ENCODE assay signal across 13 cellular contexts in genomic region chr2:36918307-36918706, GRCh38. TPM values are rescaled to one million over a fixed set of nuclear protein-coding genes. Genes with fewer than 3 reads are reported as not detected.
DNase-seq lines count a peak whose midpoint lies in the region; TF ChIP-seq lines count a peak whose summit lies in the region.
"Had no signal": no experiment of that assay in that cellular context is flagged by ENCODE, and none has a peak within 500 bp of the region (broad histone marks: within the 10 kb centered on the region; RNA-seq: fewer than 3 reads in every experiment).

No MANE protein-coding gene starts in this region.

- TF ChIP-seq CTCF in MCF 10A (IDR thresholded peaks at IDR 0.05; ENCODE audit: unreplicated experiment): peak; percentile 21
- peak in 1 of 2 donors; percentile 25 for TF ChIP-seq CTCF in mammary epithelial cell (conservative IDR thresholded peaks at IDR 0.05 in 1 of 2, IDR thresholded peaks at IDR 0.05 in 1 of 2; ENCODE audit: extremely low read depth in 1 of 2, insufficient read depth in 1 of 2, low read depth in 1 of 2, low read length in 2 of 2)
- TF ChIP-seq CTCF in smooth muscle cell (IDR thresholded peaks at IDR 0.05; ENCODE audit: borderline replicate concordance, insufficient read depth, poor library complexity, severe bottlenecking): peak; percentile 51

- in situ Hi-C loops in mammary epithelial cell (cut with MboI; ENCODE audit: low sequenced_read_pairs in 2 of 2): loop anchor here in 1 of 2 donors (10.0 kb wide), 1 partner anchor 134 kb away; no protein-coding TSS in a partner anchor

- no peak overlapping the region for H3K9ac ChIP-seq in mammary epithelial cell (ENCODE audit: insufficient read depth, low read length)
- H3K9ac ChIP-seq in smooth muscle cell (ENCODE audit: low read depth): no peak overlapping the region

- H2AFZ ChIP-seq in mammary epithelial cell (ENCODE audit: low read depth, low read length) (no peak overlapping the region), smooth muscle cell (ENCODE audit: low read depth) (no peak overlapping the region)

- H3K27ac ChIP-seq in mammary epithelial cell (ENCODE audit: insufficient read depth, low read depth, low read length) (no peak overlapping the region), smooth muscle cell (ENCODE audit: low read depth) (no peak overlapping the region)

- H3K4me3 ChIP-seq in mammary epithelial cell (replicated peaks in 1 of 3; ENCODE audit: insufficient read depth in 1 of 3, low read depth in 2 of 3, low read length in 3 of 3) (no peak overlapping the region), smooth muscle cell (no peak overlapping the region)
- H3K4me3 ChIP-seq: lung had no signal

- DNase-seq in MCF 10A (ENCODE audit: unreplicated experiment): no peak
- no peak for DNase-seq in mammary epithelial cell
- DNase-seq in OCI-M1 (lab: John Stamatoyannopoulos, UW): peak; percentile 12
- peak; percentile 34 for DNase-seq in fibroblast of peridontal ligament (ENCODE audit: extremely low read depth)
- DNase-seq in smooth muscle cell (lab: John Stamatoyannopoulos, UW; ENCODE audit: unreplicated experiment): no peak
- DNase-seq in GM19240 (ENCODE audit: insufficient read length, low spot score): no peak
- DNase-seq in NCI-H748 (lab: John Stamatoyannopoulos, UW; ENCODE audit: unreplicated experiment): no peak
- DNase-seq in NCI-H226: no peak
- DNase-seq: activated CD4-positive, alpha-beta T cell treated with anti-CD3 and anti-CD28 coated beads, Interleukin-2, amount 50 U/mL, for 1 hour; activated gamma-delta T cell treated with Interleukin-2 at 50 U/mL for 16 hours; MV-4-11; NCI-H69 had no signal

- dilution Hi-C loops in mammary epithelial cell (cut with HindIII; ENCODE audit: low sequenced_read_pairs): no loop called here

- H3K4me1 Mint-ChIP-seq in MCF 10A (ENCODE audit: insufficient read depth, unreplicated experiment): peaks cover 7% of the 10 kb centered on the region

- H3K36me3 ChIP-seq in mammary epithelial cell (ENCODE audit: insufficient read depth, low read length) (peaks cover 5% of the 10 kb centered on the region), smooth muscle cell (ENCODE audit: low read depth) (no peaks in the 10 kb centered on the region)

- H3K4me2 ChIP-seq in mammary epithelial cell (ENCODE audit: insufficient read depth, low read depth, low read length): no peak overlapping the region
- no peak overlapping the region for H3K4me2 ChIP-seq in smooth muscle cell

- no peak overlapping the region for H3K4me3 Mint-ChIP-seq in MCF 10A (ENCODE audit: unreplicated experiment)

- H4K20me1 ChIP-seq in mammary epithelial cell (ENCODE audit: insufficient read depth, low read length): no peaks in the 10 kb centered on the region
- peaks cover 18% of the 10 kb centered on the region for H4K20me1 ChIP-seq in smooth muscle cell (ENCODE audit: low read depth)

- H3K36me3 Mint-ChIP-seq in MCF 10A (ENCODE audit: insufficient read depth, unreplicated experiment): peaks cover 5% of the 10 kb centered on the region

- H3K27me3 Mint-ChIP-seq in MCF 10A (ENCODE audit: insufficient read depth, unreplicated experiment): no peaks in the 10 kb centered on the region

- H3K27ac Mint-ChIP-seq in MCF 10A (ENCODE audit: low read depth, unreplicated experiment): no peak overlapping the region

- intact Hi-C loops in MCF 10A (cut with micrococcal nuclease): loop anchor here (10.0 kb wide), 1 partner anchor 104 kb away; no protein-coding TSS in a partner anchor
- intact Hi-C loops in mammary epithelial cell (cut with micrococcal nuclease): loop anchor here (1.0 kb wide), 2 partner anchors 133 to 138 kb away; no protein-coding TSS in a partner anchor

- H3K9me3 ChIP-seq in mammary epithelial cell (replicated peaks; ENCODE audit: insufficient read depth, low read length): no peaks in the 10 kb centered on the region
- H3K9me3 ChIP-seq in smooth muscle cell (replicated peaks; ENCODE audit: low read depth): no peaks in the 10 kb centered on the region

- BruUV-seq in MCF 10A (replicated peaks; lab: Mats Ljungman, UMichigan) (no TSS peak), mammary epithelial cell (replicated peaks; lab: Mats Ljungman, UMichigan) (no TSS peak)

- no peaks in the 10 kb centered on the region for H3K9me3 Mint-ChIP-seq in MCF 10A (ENCODE audit: unreplicated experiment)

- H3K4me1 ChIP-seq in mammary epithelial cell (ENCODE audit: insufficient read depth, low read length) (no peaks in the 10 kb centered on the region), smooth muscle cell (ENCODE audit: low read depth) (no peaks in the 10 kb centered on the region)

- H3K27me3 ChIP-seq in mammary epithelial cell (ENCODE audit: insufficient read depth, low read length): no peaks in the 10 kb centered on the region
- no peaks in the 10 kb centered on the region for H3K27me3 ChIP-seq in smooth muscle cell (ENCODE audit: low read depth)

- H3F3A ChIP-seq in smooth muscle cell (ENCODE audit: low read depth): no peaks in the 10 kb centered on the region

- POLR2A ChIA-PET in MCF 10A (lab: Yijun Ruan, JAX): interaction anchor here (1.1 to 1.9 kb wide), 3 partner anchors 13 to 48 kb away, joined by 3 to 10 read pairs (median 8); partner anchors contain the start of gene STRN

- CTCF ChIA-PET in MCF 10A (lab: Yijun Ruan, JAX) (interaction anchor here (0.6 to 1.9 kb wide), 17 partner anchors 9 to 1008 kb away, joined by 3 to 9 read pairs (median 3); no protein-coding TSS in a partner anchor), mammary epithelial cell (lab: Charles Lee; ENCODE audit: low non-redundant PET) (no interaction called here)

- H3K79me2 ChIP-seq in mammary epithelial cell (ENCODE audit: insufficient read depth, low read length): peaks cover 11% of the 10 kb centered on the region
- peaks cover 8% of the 10 kb centered on the region for H3K79me2 ChIP-seq in smooth muscle cell (ENCODE audit: low read depth)

RNA-seq across cellular contexts. Expression of gene STRN, which starts 48.0 kb away (rescaled TPM):
- total RNA-seq in MCF 10A (2022): 24.9 and 25.3 TPM in 2 replicates
- total RNA-seq in mammary epithelial cell: 10 to 100 TPM; 18.8 to 27.6 TPM
- 10.7 TPM for polyA plus RNA-seq in mammary epithelial cell
- 34.1 TPM for polyA minus RNA-seq in mammary epithelial cell
- 17.4 and 19.6 TPM in 2 replicates for total RNA-seq in smooth muscle cell
- polyA plus RNA-seq in smooth muscle cell: 4.6 and 8.1 TPM in 2 replicates

Comparison
In these comparisons a context has a peak if more than half of its experiments do, and no peak if none do; other contexts are left out.
1. DNase-seq: peak in OCI-M1 (single experiment) and fibroblast of peridontal ligament (single experiment); none in MCF 10A (single experiment), mammary epithelial cell (single experiment), smooth muscle cell (single experiment), GM19240 (single experiment), NCI-H748 (single experiment) and NCI-H226 (single experiment).